ENCODE assay signal across 3 cellular contexts in the genomic region with DNA sequence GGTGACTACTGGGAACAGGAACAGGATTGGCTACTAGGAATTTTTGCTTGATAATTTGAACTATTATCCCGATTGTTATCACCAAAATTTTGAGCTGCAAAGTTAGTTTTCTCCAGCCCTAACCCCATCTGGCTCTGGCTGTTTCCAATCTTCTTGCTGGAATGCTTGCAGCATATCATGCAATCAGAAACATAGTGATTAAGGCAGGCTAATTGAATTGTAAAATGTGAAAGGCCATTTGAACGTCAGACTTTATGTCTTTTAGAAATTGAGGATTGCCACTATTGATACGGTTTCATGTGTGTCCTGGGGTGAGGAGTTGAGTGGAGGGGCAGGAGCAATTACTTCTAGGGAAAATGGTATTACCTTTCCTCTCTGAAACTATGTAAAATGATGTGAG.
"Had no signal": no experiment of that assay in that cellular context is flagged by ENCODE, and none has a peak within 500 bp of the region (broad histone marks: within the 10 kb centered on the region; RNA-seq: fewer than 3 reads in every experiment).

No MANE protein-coding gene starts in this region.

- H3K4me3 ChIP-seq: GM12878 had no signal

- ATAC-seq: GM12878 had no signal

- DNase-seq: GDM1, GF-D8 had no signal
